In genomic region chr3:182083112-182083511, GRCh38 we compare ENCODE assay signal across 16 cellular contexts.
"Had no signal": no experiment of that assay in that cellular context is flagged by ENCODE, and none has a peak within 500 bp of the region (broad histone marks: within the 10 kb centered on the region; RNA-seq: fewer than 3 reads in every experiment).

No MANE protein-coding gene starts in this region.

- H3K4me1 Mint-ChIP-seq: naive thymus-derived CD8-positive, alpha-beta T cell had no signal

- DNase-seq: activated CD4-positive, alpha-beta memory T cell treated with anti-CD3 and anti-CD28 coated beads for 36 hours; activated T-cell treated with anti-CD3 and anti-CD28 coated beads, Interleukin-2, amount 50 U/mL, for 4 hours; body of pancreas; effector memory CD4-positive, alpha-beta T cell; hypothalamus; mucosa of descending colon; naive thymus-derived CD8-positive, alpha-beta T cell; occipital lobe; stimulated activated CD4-positive, alpha-beta T cell treated with anti-CD3 and anti-CD28 coated beads, Interleukin-12 subunit alpha, Interleukin-12 subunit beta, amount 100 ng/mL, for 4 hours; stimulated activated naive CD4-positive, alpha-beta T cell; substantia nigra; SW 1271; transverse colon had no signal

- H3K4me3 Mint-ChIP-seq: activated CD4-positive, alpha-beta memory T cell treated with anti-CD3 and anti-CD28 coated beads for 36 hours; activated T-cell treated with anti-CD3 and anti-CD28 coated beads, Interleukin-2, amount 50 U/mL, for 4 hours; naive thymus-derived CD8-positive, alpha-beta T cell; T-helper 2 cell treated with Interferon-gamma antibody and Interleukin-4, amounts not matched to agents 5 μg/mL and 100 μg/mL, for 36 hours had no signal

- H3K9me3 ChIP-seq: body of pancreas, mucosa of descending colon, transverse colon had no signal

- H3K36me3 ChIP-seq: transverse colon had no signal

- ATAC-seq: activated T-cell treated with anti-CD3 and anti-CD28 coated beads, Interleukin-2, amount 50 U/mL, for 4 hours; body of pancreas; mucosa of descending colon; naive thymus-derived CD8-positive, alpha-beta T cell; sciatic nerve had no signal

- H3K36me3 Mint-ChIP-seq: activated CD4-positive, alpha-beta memory T cell treated with anti-CD3 and anti-CD28 coated beads for 36 hours; naive thymus-derived CD8-positive, alpha-beta T cell had no signal

- H3K27me3 Mint-ChIP-seq: activated CD4-positive, alpha-beta memory T cell treated with anti-CD3 and anti-CD28 coated beads for 36 hours had no signal

- H3K4me3 ChIP-seq: body of pancreas, mucosa of descending colon, transverse colon had no signal

- H3K27me3 ChIP-seq: body of pancreas, transverse colon had no signal

- H3K4me1 ChIP-seq: body of pancreas, transverse colon had no signal

- H3K27ac Mint-ChIP-seq: activated CD4-positive, alpha-beta memory T cell treated with anti-CD3 and anti-CD28 coated beads for 36 hours; naive thymus-derived CD8-positive, alpha-beta T cell; progenitor cell of endocrine pancreas; T-helper 2 cell treated with Interferon-gamma antibody and Interleukin-4, amounts not matched to agents 5 μg/mL and 100 μg/mL, for 36 hours had no signal

- H3K9me3 Mint-ChIP-seq: activated CD4-positive, alpha-beta memory T cell treated with anti-CD3 and anti-CD28 coated beads for 36 hours; T-helper 2 cell treated with Interferon-gamma antibody and Interleukin-4, amounts not matched to agents 5 μg/mL and 100 μg/mL, for 36 hours had no signal

- H3K27ac ChIP-seq: body of pancreas, transverse colon had no signal
